In genomic region chr11:12761029-12761428, GRCh38 we compare ENCODE assay signal across 15 cellular contexts.
DNase-seq lines count a peak whose midpoint lies in the region; ATAC-seq and TF ChIP-seq lines count a peak whose summit lies in the region.
"Had no signal": no experiment of that assay in that cellular context is flagged by ENCODE, and none has a peak within 500 bp of the region (broad histone marks: within the 10 kb centered on the region; RNA-seq: fewer than 3 reads in every experiment).

No MANE protein-coding gene starts in this region.

- TF ChIP-seq CTCF in Calu3 (IDR thresholded peaks at IDR 0.05; ENCODE audit: unreplicated experiment) (no peak), brain (conservative IDR thresholded peaks at IDR 0.05) (peak; percentile 21), nephron (IDR thresholded peaks at IDR 0.05; ENCODE audit: unreplicated experiment in 3 of 3) (peak; percentile 32 to 41 (median 38))

- POLR2A ChIA-PET in T-cell (lab: Charles Lee) = no interaction called here

- peaks cover 43% of the 10 kb centered on the region for H3K4me1 Mint-ChIP-seq in Calu3 (ENCODE audit: low read depth, unreplicated experiment)
- H3K4me1 Mint-ChIP-seq in brain = peaks cover 74% of the 10 kb centered on the region
- peaks cover 67% of the 10 kb centered on the region for H3K4me1 Mint-ChIP-seq in nephron
- no peaks in the 10 kb centered on the region for H3K4me1 Mint-ChIP-seq in T-cell

- H3K27me3 Mint-ChIP-seq in Calu3 (ENCODE audit: unreplicated experiment) = no peaks in the 10 kb centered on the region
- no peaks in the 10 kb centered on the region for H3K27me3 Mint-ChIP-seq in brain
- H3K27me3 Mint-ChIP-seq in nephron (ENCODE audit: low read depth) = no peaks in the 10 kb centered on the region
- peaks cover 10 to 36% of the 10 kb centered on the region in 2 donors for H3K27me3 Mint-ChIP-seq in T-cell

- BruUV-seq in Calu3 (replicated peaks; lab: Mats Ljungman, UMichigan) = no TSS peak

- no peaks in the 10 kb centered on the region for H3K9me3 Mint-ChIP-seq in Calu3 (ENCODE audit: low read depth, unreplicated experiment)
- H3K9me3 Mint-ChIP-seq in brain = no peaks in the 10 kb centered on the region
- H3K9me3 Mint-ChIP-seq in nephron = no peaks in the 10 kb centered on the region
- H3K9me3 Mint-ChIP-seq in T-cell = no peaks in the 10 kb centered on the region

- H3K36me3 Mint-ChIP-seq in Calu3 (ENCODE audit: insufficient read depth, unreplicated experiment) = no peaks in the 10 kb centered on the region
- peaks cover 12% of the 10 kb centered on the region for H3K36me3 Mint-ChIP-seq in brain
- peaks cover 17% of the 10 kb centered on the region for H3K36me3 Mint-ChIP-seq in nephron (ENCODE audit: low read depth)
- no peaks in the 10 kb centered on the region for H3K36me3 Mint-ChIP-seq in T-cell

- CTCF ChIA-PET in Calu3 (lab: Charles Lee) = no interaction called here
- CTCF ChIA-PET in T-cell (lab: Charles Lee) = no interaction called here

- H3K27ac Mint-ChIP-seq in Calu3 (ENCODE audit: unreplicated experiment) (no peak overlapping the region), brain (peak overlapping the region in 2 of 5 experiments; percentile 23 to 74), nephron (peak overlapping the region; percentile 48 to 82 (median 66)), T-cell (no peak overlapping the region)

- H3K4me3 Mint-ChIP-seq in Calu3 (ENCODE audit: low read depth, unreplicated experiment) (no peak overlapping the region), brain (no peak overlapping the region), nephron (no peak overlapping the region), T-cell (no peak overlapping the region)

- ATAC-seq in GM21447 (IDR thresholded peaks at IDR 0.05; ENCODE audit: unreplicated experiment) (no peak), T-cell (replicated peaks in 1 of 4) (no peak)
- ATAC-seq: body of pancreas had no signal

- DNase-seq in Calu3 = peak; percentile 15
- peak; percentile 64 for DNase-seq in HT-29 (ENCODE audit: low spot score)
- no peak for DNase-seq in foreskin melanocyte
- no peak for DNase-seq in epidermal melanocyte (ENCODE audit: insufficient read length, low spot score)
- no peak for DNase-seq in T-cell
- DNase-seq: activated T-cell treated with anti-CD3 and anti-CD28 coated beads for 4 hours, body of pancreas, DMS79 treated with DMSO at 0.1 percent for 48 hours, mesendoderm, retina, RPMI8226, thyroid gland had no signal

- intact Hi-C loops in Calu3 (cut with micrococcal nuclease; ENCODE audit: unreplicated experiment) = loop anchor here (1.0 kb wide), 1 partner anchor 67 kb away; no protein-coding TSS in a partner anchor

Comparison
In these comparisons a context has a peak if more than half of its experiments do, and no peak if none do; other contexts are left out.
1. DNase-seq: peak in Calu3 (single experiment) and HT-29 (single experiment); none in foreskin melanocyte (single experiment), epidermal melanocyte (single experiment) and T-cell (0 of 34).
2. H3K27ac Mint-ChIP-seq: peak in nephron (3 of 3); none in Calu3 (single experiment) and T-cell (0 of 2).